Comparison of ENCODE assay signal across 8 cellular contexts in genomic region chr13:82118589-82118988, GRCh38.
"Had no signal": no experiment of that assay in that cellular context is flagged by ENCODE, and none has a peak within 500 bp of the region (broad histone marks: within the 10 kb centered on the region; RNA-seq: fewer than 3 reads in every experiment).

No MANE protein-coding gene starts in this region.

- H3K36me3 ChIP-seq: HAP-1 had no signal

- H3K9me3 ChIP-seq: HAP-1 had no signal

- H3K27ac ChIP-seq: GM23248 had no signal

- H3K4me2 ChIP-seq: GM23338 had no signal

- DNase-seq: GM23248, GOT3, H7, H9, HCEC 1CT, HFFc6 had no signal

- H2AFZ ChIP-seq: GM23248, GM23338 had no signal

- H3K4me3 ChIP-seq: GM23248, GM23338, HAP-1 had no signal

- H3K9ac ChIP-seq: GM23248 had no signal
